ENCODE assay signal across 1 cellular context in genomic region chr14:105470812-105471771, GRCh38.
TF ChIP-seq lines count a peak whose summit lies in the region.

No MANE protein-coding gene starts in this region.

TF ChIP-seq in HEK293, 187 proteins besides CTCF, POLR2A, EP300 and RAD21 (continued from another document):
- TF ChIP-seq, protein P1, sequence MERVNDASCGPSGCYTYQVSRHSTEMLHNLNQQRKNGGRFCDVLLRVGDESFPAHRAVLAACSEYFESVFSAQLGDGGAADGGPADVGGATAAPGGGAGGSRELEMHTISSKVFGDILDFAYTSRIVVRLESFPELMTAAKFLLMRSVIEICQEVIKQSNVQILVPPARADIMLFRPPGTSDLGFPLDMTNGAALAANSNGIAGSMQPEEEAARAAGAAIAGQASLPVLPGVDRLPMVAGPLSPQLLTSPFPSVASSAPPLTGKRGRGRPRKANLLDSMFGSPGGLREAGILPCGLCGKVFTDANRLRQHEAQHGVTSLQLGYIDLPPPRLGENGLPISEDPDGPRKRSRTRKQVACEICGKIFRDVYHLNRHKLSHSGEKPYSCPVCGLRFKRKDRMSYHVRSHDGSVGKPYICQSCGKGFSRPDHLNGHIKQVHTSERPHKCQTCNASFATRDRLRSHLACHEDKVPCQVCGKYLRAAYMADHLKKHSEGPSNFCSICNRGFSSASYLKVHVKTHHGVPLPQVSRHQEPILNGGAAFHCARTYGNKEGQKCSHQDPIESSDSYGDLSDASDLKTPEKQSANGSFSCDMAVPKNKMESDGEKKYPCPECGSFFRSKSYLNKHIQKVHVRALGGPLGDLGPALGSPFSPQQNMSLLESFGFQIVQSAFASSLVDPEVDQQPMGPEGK (tag by site-specific recombination; IDR thresholded peaks at IDR 0.05), result peak; percentile 87
- TF ChIP-seq ZBTB10 (tag by site-specific recombination; IDR thresholded peaks at IDR 0.05), result peak; percentile 54; the same call in 1 of the 2 replicates
TF ChIP-seq in HEK293: peak in this region for 20.
